Comparison of ENCODE assay signal across 2 cellular contexts in the genomic region with DNA sequence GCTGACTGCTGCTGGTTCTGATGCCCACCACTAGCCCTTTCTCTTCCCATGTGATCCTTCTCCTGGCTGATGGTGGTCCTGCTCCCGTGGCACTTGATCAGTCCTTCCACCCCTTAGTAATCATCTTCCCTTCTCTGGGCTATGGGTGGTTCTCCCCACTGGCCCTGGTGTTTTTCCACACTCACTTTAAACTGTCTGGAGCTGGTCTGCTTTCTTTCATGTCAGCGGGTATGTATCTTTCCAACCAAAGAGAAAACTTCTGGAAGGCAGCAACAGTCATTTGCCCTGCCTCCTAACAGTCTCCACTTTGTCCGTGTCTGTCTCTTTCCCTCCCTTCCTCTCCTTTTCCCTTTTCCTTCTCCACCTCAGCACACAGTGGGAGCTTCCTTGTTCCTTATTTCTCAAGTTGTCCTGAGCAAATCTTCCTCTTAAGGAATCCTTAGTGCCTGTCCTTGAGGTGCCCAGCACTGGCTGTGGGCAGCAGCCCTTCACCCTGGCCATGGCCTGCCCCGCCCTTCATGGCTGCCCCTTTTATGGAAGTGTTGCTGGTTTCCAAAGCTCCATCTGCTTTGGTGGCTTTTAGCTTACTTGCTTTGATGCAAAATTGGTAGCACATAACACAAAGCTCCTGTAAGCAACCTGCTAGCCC.
TF ChIP-seq lines count a peak whose summit lies in the region.

No MANE protein-coding gene starts in this region.

TF ChIP-seq in GM23338, 12 proteins besides CTCF, POLR2A, EP300 and RAD21 (continued from another document and continues in another):
- TF ChIP-seq, protein P1, sequence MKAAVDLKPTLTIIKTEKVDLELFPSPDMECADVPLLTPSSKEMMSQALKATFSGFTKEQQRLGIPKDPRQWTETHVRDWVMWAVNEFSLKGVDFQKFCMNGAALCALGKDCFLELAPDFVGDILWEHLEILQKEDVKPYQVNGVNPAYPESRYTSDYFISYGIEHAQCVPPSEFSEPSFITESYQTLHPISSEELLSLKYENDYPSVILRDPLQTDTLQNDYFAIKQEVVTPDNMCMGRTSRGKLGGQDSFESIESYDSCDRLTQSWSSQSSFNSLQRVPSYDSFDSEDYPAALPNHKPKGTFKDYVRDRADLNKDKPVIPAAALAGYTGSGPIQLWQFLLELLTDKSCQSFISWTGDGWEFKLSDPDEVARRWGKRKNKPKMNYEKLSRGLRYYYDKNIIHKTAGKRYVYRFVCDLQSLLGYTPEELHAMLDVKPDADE (IDR thresholded peaks at IDR 0.05) = no peak
- no peak for TF ChIP-seq ZNF114 (CRISPR knock-in tag; IDR thresholded peaks at IDR 0.05)
- TF ChIP-seq, protein P2, sequence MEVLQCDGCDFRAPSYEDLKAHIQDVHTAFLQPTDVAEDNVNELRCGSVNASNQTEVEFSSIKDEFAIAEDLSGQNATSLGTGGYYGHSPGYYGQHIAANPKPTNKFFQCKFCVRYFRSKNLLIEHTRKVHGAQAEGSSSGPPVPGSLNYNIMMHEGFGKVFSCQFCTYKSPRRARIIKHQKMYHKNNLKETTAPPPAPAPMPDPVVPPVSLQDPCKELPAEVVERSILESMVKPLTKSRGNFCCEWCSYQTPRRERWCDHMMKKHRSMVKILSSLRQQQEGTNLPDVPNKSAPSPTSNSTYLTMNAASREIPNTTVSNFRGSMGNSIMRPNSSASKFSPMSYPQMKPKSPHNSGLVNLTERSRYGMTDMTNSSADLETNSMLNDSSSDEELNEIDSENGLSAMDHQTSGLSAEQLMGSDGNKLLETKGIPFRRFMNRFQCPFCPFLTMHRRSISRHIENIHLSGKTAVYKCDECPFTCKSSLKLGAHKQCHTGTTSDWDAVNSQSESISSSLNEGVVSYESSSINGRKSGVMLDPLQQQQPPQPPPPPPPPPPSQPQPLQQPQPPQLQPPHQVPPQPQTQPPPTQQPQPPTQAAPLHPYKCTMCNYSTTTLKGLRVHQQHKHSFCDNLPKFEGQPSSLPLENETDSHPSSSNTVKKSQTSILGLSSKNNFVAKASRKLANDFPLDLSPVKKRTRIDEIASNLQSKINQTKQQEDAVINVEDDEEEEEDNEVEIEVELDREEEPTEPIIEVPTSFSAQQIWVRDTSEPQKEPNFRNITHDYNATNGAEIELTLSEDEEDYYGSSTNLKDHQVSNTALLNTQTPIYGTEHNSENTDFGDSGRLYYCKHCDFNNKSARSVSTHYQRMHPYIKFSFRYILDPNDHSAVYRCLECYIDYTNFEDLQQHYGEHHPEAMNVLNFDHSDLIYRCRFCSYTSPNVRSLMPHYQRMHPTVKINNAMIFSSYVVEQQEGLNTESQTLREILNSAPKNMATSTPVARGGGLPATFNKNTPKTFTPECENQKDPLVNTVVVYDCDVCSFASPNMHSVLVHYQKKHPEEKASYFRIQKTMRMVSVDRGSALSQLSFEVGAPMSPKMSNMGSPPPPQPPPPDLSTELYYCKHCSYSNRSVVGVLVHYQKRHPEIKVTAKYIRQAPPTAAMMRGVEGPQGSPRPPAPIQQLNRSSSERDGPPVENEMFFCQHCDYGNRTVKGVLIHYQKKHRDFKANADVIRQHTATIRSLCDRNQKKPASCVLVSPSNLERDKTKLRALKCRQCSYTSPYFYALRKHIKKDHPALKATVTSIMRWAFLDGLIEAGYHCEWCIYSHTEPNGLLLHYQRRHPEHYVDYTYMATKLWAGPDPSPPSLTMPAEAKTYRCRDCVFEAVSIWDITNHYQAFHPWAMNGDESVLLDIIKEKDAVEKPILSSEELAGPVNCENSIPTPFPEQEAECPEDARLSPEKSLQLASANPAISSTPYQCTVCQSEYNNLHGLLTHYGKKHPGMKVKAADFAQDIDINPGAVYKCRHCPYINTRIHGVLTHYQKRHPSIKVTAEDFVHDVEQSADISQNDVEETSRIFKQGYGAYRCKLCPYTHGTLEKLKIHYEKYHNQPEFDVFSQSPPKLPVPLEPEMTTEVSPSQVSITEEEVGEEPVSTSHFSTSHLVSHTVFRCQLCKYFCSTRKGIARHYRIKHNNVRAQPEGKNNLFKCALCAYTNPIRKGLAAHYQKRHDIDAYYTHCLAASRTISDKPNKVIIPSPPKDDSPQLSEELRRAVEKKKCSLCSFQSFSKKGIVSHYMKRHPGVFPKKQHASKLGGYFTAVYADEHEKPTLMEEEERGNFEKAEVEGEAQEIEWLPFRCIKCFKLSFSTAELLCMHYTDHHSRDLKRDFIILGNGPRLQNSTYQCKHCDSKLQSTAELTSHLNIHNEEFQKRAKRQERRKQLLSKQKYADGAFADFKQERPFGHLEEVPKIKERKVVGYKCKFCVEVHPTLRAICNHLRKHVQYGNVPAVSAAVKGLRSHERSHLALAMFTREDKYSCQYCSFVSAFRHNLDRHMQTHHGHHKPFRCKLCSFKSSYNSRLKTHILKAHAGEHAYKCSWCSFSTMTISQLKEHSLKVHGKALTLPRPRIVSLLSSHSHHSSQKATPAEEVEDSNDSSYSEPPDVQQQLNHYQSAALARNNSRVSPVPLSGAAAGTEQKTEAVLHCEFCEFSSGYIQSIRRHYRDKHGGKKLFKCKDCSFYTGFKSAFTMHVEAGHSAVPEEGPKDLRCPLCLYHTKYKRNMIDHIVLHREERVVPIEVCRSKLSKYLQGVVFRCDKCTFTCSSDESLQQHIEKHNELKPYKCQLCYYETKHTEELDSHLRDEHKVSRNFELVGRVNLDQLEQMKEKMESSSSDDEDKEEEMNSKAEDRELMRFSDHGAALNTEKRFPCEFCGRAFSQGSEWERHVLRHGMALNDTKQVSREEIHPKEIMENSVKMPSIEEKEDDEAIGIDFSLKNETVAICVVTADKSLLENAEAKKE (CRISPR knock-in tag; IDR thresholded peaks at IDR 0.05) = no peak
- no peak for TF ChIP-seq EZH2phosphoT487 (IDR thresholded peaks at IDR 0.05; ENCODE audit: unreplicated experiment)
- TF ChIP-seq, protein P3, sequence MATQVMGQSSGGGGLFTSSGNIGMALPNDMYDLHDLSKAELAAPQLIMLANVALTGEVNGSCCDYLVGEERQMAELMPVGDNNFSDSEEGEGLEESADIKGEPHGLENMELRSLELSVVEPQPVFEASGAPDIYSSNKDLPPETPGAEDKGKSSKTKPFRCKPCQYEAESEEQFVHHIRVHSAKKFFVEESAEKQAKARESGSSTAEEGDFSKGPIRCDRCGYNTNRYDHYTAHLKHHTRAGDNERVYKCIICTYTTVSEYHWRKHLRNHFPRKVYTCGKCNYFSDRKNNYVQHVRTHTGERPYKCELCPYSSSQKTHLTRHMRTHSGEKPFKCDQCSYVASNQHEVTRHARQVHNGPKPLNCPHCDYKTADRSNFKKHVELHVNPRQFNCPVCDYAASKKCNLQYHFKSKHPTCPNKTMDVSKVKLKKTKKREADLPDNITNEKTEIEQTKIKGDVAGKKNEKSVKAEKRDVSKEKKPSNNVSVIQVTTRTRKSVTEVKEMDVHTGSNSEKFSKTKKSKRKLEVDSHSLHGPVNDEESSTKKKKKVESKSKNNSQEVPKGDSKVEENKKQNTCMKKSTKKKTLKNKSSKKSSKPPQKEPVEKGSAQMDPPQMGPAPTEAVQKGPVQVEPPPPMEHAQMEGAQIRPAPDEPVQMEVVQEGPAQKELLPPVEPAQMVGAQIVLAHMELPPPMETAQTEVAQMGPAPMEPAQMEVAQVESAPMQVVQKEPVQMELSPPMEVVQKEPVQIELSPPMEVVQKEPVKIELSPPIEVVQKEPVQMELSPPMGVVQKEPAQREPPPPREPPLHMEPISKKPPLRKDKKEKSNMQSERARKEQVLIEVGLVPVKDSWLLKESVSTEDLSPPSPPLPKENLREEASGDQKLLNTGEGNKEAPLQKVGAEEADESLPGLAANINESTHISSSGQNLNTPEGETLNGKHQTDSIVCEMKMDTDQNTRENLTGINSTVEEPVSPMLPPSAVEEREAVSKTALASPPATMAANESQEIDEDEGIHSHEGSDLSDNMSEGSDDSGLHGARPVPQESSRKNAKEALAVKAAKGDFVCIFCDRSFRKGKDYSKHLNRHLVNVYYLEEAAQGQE (IDR thresholded peaks at IDR 0.05; ENCODE audit: unreplicated experiment) = no peak
- no peak for TF ChIP-seq NANOG (IDR thresholded peaks at IDR 0.05; ENCODE audit: borderline replicate concordance)
- TF ChIP-seq JUNB (IDR thresholded peaks at IDR 0.05; ENCODE audit: unreplicated experiment) = no peak
- TF ChIP-seq STAT1 (IDR thresholded peaks at IDR 0.05; ENCODE audit: unreplicated experiment) = no peak

TF ChIP-seq in WTC11, 78 proteins besides CTCF, POLR2A, EP300 and RAD21 (continued from another document):
- TF ChIP-seq ZNF281 (CRISPR knock-in tag; IDR thresholded peaks at IDR 0.05) (no peak), ZNF416 (CRISPR knock-in tag; IDR thresholded peaks at IDR 0.05) (no peak), ZNF512 (CRISPR knock-in tag; IDR thresholded peaks at IDR 0.05; ENCODE audit: borderline replicate concordance) (no peak), CREM (CRISPR knock-in tag; IDR thresholded peaks at IDR 0.05) (no peak), STAT6 (CRISPR knock-in tag; conservative IDR thresholded peaks at IDR 0.05; ENCODE audit: low read depth) (no peak), ZNF671 (CRISPR knock-in tag; IDR thresholded peaks at IDR 0.05) (no peak), JUN (CRISPR knock-in tag; IDR thresholded peaks at IDR 0.05) (no peak), RELA (CRISPR knock-in tag; IDR thresholded peaks at IDR 0.05; ENCODE audit: borderline replicate concordance) (no peak), NR1H2 (CRISPR knock-in tag; IDR thresholded peaks at IDR 0.05) (no peak), ZNF317 (CRISPR knock-in tag; IDR thresholded peaks at IDR 0.05; ENCODE audit: borderline replicate concordance, low read depth) (no peak)
- TF ChIP-seq, protein P4, sequence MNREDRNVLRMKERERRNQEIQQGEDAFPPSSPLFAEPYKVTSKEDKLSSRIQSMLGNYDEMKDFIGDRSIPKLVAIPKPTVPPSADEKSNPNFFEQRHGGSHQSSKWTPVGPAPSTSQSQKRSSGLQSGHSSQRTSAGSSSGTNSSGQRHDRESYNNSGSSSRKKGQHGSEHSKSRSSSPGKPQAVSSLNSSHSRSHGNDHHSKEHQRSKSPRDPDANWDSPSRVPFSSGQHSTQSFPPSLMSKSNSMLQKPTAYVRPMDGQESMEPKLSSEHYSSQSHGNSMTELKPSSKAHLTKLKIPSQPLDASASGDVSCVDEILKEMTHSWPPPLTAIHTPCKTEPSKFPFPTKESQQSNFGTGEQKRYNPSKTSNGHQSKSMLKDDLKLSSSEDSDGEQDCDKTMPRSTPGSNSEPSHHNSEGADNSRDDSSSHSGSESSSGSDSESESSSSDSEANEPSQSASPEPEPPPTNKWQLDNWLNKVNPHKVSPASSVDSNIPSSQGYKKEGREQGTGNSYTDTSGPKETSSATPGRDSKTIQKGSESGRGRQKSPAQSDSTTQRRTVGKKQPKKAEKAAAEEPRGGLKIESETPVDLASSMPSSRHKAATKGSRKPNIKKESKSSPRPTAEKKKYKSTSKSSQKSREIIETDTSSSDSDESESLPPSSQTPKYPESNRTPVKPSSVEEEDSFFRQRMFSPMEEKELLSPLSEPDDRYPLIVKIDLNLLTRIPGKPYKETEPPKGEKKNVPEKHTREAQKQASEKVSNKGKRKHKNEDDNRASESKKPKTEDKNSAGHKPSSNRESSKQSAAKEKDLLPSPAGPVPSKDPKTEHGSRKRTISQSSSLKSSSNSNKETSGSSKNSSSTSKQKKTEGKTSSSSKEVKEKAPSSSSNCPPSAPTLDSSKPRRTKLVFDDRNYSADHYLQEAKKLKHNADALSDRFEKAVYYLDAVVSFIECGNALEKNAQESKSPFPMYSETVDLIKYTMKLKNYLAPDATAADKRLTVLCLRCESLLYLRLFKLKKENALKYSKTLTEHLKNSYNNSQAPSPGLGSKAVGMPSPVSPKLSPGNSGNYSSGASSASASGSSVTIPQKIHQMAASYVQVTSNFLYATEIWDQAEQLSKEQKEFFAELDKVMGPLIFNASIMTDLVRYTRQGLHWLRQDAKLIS (CRISPR knock-in tag; IDR thresholded peaks at IDR 0.05; ENCODE audit: borderline replicate concordance) = no peak
